ENCODE assay signal across 8 cellular contexts in the genomic region with DNA sequence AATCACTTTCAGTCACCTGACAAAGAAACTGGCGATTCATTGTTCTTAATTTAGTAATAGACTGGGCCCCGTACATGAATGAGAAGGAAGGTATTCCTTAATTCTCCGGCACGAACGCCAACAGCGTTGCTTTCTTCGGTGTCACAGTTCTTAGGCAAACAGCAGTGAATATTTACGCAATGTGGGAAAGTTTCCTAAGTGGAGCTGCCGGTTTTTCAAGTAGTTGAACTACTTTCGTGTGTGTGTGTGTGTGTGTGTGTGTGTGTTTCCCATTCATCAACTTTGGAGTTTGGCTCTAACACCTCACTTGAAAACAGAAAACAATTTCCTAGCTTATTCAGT. TPM values are rescaled to one million over a fixed set of nuclear protein-coding genes. Genes with fewer than 3 reads are reported as not detected.
A peak's percentile ranks its signal among the peaks of the same experiment; 100 is the strongest.
DNase-seq lines count a peak whose midpoint lies in the region; ATAC-seq and TF ChIP-seq lines count a peak whose summit lies in the region.

No MANE protein-coding gene starts in this region.

- TF ChIP-seq CTCF in adrenal gland (IDR thresholded peaks at IDR 0.05) = no peak

- ATAC-seq in GM19035 (IDR thresholded peaks at IDR 0.05; ENCODE audit: unreplicated experiment) (no peak), HG02973 (IDR thresholded peaks at IDR 0.05; ENCODE audit: unreplicated experiment) (no peak)

- 0 to 37% (median 15%) methylated on average over 7 to 10 of the region's 10 CpGs for WGBS in adrenal gland, 4 donors
- no CpG with 5 or more reads among the region's 10 CpGs for WGBS in iPS DF 6.9 (ENCODE audit: insufficient coverage, insufficient read length)

- H3K4me3 Mint-ChIP-seq in IgD-negative memory B cell = peak overlapping the region; percentile 94 to 99 (median 98)

- H3K27ac Mint-ChIP-seq in IgD-negative memory B cell = peak overlapping the region; percentile 96 to 98 (median 97)

- H3K4me3 ChIP-seq in adrenal gland (peak overlapping the region in 2 of 4 donors; percentile 38 to 67), iPS DF 6.9 (ENCODE audit: low read length) (peak overlapping the region; percentile 67; the same call in 1 of the 2 replicates), skin epidermis (peak overlapping the region; percentile 35 to 51 (median 43))

- H3K27me3 ChIP-seq in adrenal gland (no peaks in the 10 kb centered on the region), iPS DF 6.9 (ENCODE audit: control insufficient read depth, insufficient read depth, low read length) (no peaks in the 10 kb centered on the region)

- H3K4me1 Mint-ChIP-seq in IgD-negative memory B cell = peaks cover 15 to 22% (median 17%) of the 10 kb centered on the region in 3 donors

- no peaks in the 10 kb centered on the region for H3K27me3 Mint-ChIP-seq in IgD-negative memory B cell

- H3K36me3 ChIP-seq in adrenal gland (replicated peaks in 1 of 2) (no peaks in the 10 kb centered on the region), iPS DF 6.9 (ENCODE audit: control insufficient read depth, insufficient read depth, low read length) (no peaks in the 10 kb centered on the region)

- H3K9me3 Mint-ChIP-seq in IgD-negative memory B cell = peaks cover 3 to 9% (median 3%) of the 10 kb centered on the region in 3 donors

- intact Hi-C loops in adrenal gland (cut with DNase I) = no loop called here

- no peak for TF ChIP-seq POLR2A in adrenal gland (IDR thresholded peaks at IDR 0.05)

- H3K27ac ChIP-seq in adrenal gland = peak overlapping the region; percentile 59 to 99 (median 93)
- H3K27ac ChIP-seq in iPS DF 6.9 (ENCODE audit: low read length) = no peak overlapping the region
- H3K27ac ChIP-seq in skin epidermis = peak overlapping the region; percentile 53 to 94 (median 89)

- H3K9me3 ChIP-seq in adrenal gland (replicated peaks in 1 of 3) (no peaks in the 10 kb centered on the region), iPS DF 6.9 (ENCODE audit: control insufficient read depth, insufficient read depth, low read length) (no peaks in the 10 kb centered on the region)

- no peaks in the 10 kb centered on the region for H3K4me1 ChIP-seq in adrenal gland (replicated peaks in 1 of 2)
- H3K4me1 ChIP-seq in iPS DF 6.9 (ENCODE audit: control insufficient read depth, insufficient read depth, low read length) = no peaks in the 10 kb centered on the region

- DNase-seq in DMS53 treated with DMSO at 0.1 percent for 48 hours (lab: John Stamatoyannopoulos, UW; ENCODE audit: unreplicated experiment) = peak; percentile 82
- DNase-seq in adrenal gland = peak in 3 of 7 donors; percentile 39 to 54 (median 48)
- DNase-seq in iPS DF 6.9 (ENCODE audit: low read depth, low spot score) = no peak
- DNase-seq in NCI-H1092 treated with DMSO at 0.1 percent for 48 hours (lab: John Stamatoyannopoulos, UW) = no peak

- H3K36me3 Mint-ChIP-seq in IgD-negative memory B cell = no peaks in the 10 kb centered on the region

RNA-seq across cellular contexts. Expression of a gene that starts 0.7 kb away (rescaled TPM):
- 13.9 TPM for polyA plus RNA-seq in IgD-negative memory B cell
- 10 to 100 TPM in 4 of 8 donors, 1 to 10 TPM in 4; 4.1 to 11.8 (median 9.8) TPM for total RNA-seq in adrenal gland
- 1 to 10 TPM; 2.3 to 9.5 (median 3.5) TPM for polyA plus RNA-seq in adrenal gland

RNA-seq across cellular contexts. Expression of a gene that starts 55.4 kb away (rescaled TPM):
- polyA plus RNA-seq in IgD-negative memory B cell (not detected), adrenal gland (not detected)
- not detected for total RNA-seq in adrenal gland
